Comparison of ENCODE assay signal across 33 cellular contexts in the genomic region with DNA sequence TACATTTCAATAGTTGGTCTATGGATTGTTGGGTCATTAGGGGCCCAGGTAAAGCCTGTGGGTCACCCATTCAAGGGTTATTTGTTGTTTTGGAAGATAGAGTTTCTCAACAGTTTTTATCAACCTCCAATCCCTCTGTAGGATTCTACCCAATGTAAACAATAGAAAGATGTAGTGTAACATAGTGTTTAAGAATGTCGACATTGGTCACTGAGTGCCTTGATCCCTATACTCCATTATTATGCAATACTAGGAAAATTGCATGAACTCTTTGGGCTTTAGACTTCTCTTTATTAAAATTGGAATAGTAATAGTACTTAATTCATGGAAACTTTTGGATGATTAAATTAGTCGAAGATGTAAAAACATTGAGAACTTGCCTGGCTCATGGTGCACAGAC.
"Had no signal": no experiment of that assay in that cellular context is flagged by ENCODE, and none has a peak within 500 bp of the region (broad histone marks: within the 10 kb centered on the region; RNA-seq: fewer than 3 reads in every experiment).

No MANE protein-coding gene starts in this region.

- H3K9me3 Mint-ChIP-seq: activated CD4-positive, alpha-beta memory T cell treated with anti-CD3 and anti-CD28 coated beads, Interleukin-2, amount 10 ng/mL, durations not matched to agents 7 days and 5 days; activated CD4-positive, alpha-beta T cell treated with anti-CD3 and anti-CD28 coated beads, Interleukin-2, amount 10 ng/mL, durations not matched to agents 7 days and 5 days; activated naive CD4-positive, alpha-beta T cell treated with anti-CD3 and anti-CD28 coated beads for 36 hours; activated naive CD4-positive, alpha-beta T cell treated with anti-CD3 and anti-CD28 coated beads, Interleukin-2, amount 50 U/mL, for 24 hours; activated naive CD8-positive, alpha-beta T cell treated with anti-CD3 and anti-CD28 coated beads for 36 hours; activated naive CD8-positive, alpha-beta T cell treated with anti-CD3 and anti-CD28 coated beads, Interleukin-2, amount 50 U/mL, for 24 hours; activated T-cell treated with anti-CD3 and anti-CD28 coated beads, Interleukin-2, amount 50 U/mL, for 4 hours; activated T-helper 1 cell treated with anti-CD3 and anti-CD28 coated beads, Interleukin-12 subunit alpha, Interleukin-12 subunit beta, Interleukin-2, Interleukin-4 antibody, amounts not matched to agents 30 ng/mL and 10 ng/mL and 1 ng/mL, durations not matched to agents 14 hours and 24 hours and 36 hours; activated T-helper 2 cell treated with anti-CD3 and anti-CD28 coated beads, Interferon-gamma antibody, Interleukin-2, Interleukin-4, amounts not matched to agents 10 μg/mL and 5 μg/mL and 100 μg/mL, durations not matched to agents 14 hours and 24 hours and 36 hours; effector memory CD8-positive, alpha-beta T cell; T-helper 2 cell treated with Interferon-gamma antibody and Interleukin-4, amounts not matched to agents 5 μg/mL and 100 μg/mL, for 36 hours had no signal

- H3K27me3 Mint-ChIP-seq: activated CD4-positive, alpha-beta T cell treated with anti-CD3 and anti-CD28 coated beads, Interleukin-2, amount 10 ng/mL, durations not matched to agents 7 days and 5 days; activated naive CD4-positive, alpha-beta T cell treated with anti-CD3 and anti-CD28 coated beads, Interleukin-2, amount 50 U/mL, for 24 hours had no signal

- H3K4me1 Mint-ChIP-seq: activated CD4-positive, alpha-beta memory T cell treated with anti-CD3 and anti-CD28 coated beads, Interleukin-2, amount 10 ng/mL, durations not matched to agents 7 days and 5 days; activated CD4-positive, alpha-beta T cell treated with anti-CD3 and anti-CD28 coated beads for 36 hours; activated CD4-positive, alpha-beta T cell treated with anti-CD3 and anti-CD28 coated beads, Interleukin-2, amount 10 ng/mL, durations not matched to agents 7 days and 5 days; activated naive CD4-positive, alpha-beta T cell treated with anti-CD3 and anti-CD28 coated beads, Interleukin-2, amount 50 U/mL, for 24 hours; activated naive CD8-positive, alpha-beta T cell treated with anti-CD3 and anti-CD28 coated beads for 36 hours; activated naive CD8-positive, alpha-beta T cell treated with anti-CD3 and anti-CD28 coated beads, Interleukin-2, amount 50 U/mL, for 24 hours; T-helper 17 cell had no signal

- H3K36me3 ChIP-seq: adrenal gland, esophagus squamous epithelium, gastroesophageal sphincter had no signal

- H3K27ac Mint-ChIP-seq: activated CD4-positive, alpha-beta memory T cell treated with anti-CD3 and anti-CD28 coated beads, Interleukin-2, amount 10 ng/mL, durations not matched to agents 7 days and 5 days; activated CD4-positive, alpha-beta T cell treated with anti-CD3 and anti-CD28 coated beads for 36 hours; activated CD4-positive, alpha-beta T cell treated with anti-CD3 and anti-CD28 coated beads, Interleukin-2, amount 10 ng/mL, durations not matched to agents 7 days and 5 days; activated naive CD4-positive, alpha-beta T cell treated with anti-CD3 and anti-CD28 coated beads for 36 hours; activated naive CD4-positive, alpha-beta T cell treated with anti-CD3 and anti-CD28 coated beads, Interleukin-2, amount 50 U/mL, for 24 hours; activated naive CD8-positive, alpha-beta T cell treated with anti-CD3 and anti-CD28 coated beads for 36 hours; activated naive CD8-positive, alpha-beta T cell treated with anti-CD3 and anti-CD28 coated beads, Interleukin-2, amount 50 U/mL, for 24 hours; activated T-helper 1 cell treated with anti-CD3 and anti-CD28 coated beads, Interleukin-12 subunit alpha, Interleukin-12 subunit beta, Interleukin-2, Interleukin-4 antibody, amounts not matched to agents 30 ng/mL and 10 ng/mL and 1 ng/mL, durations not matched to agents 14 hours and 24 hours and 36 hours; activated T-helper 2 cell treated with anti-CD3 and anti-CD28 coated beads, Interferon-gamma antibody, Interleukin-2, Interleukin-4, amounts not matched to agents 10 μg/mL and 5 μg/mL and 100 μg/mL, durations not matched to agents 14 hours and 24 hours and 36 hours; effector memory CD8-positive, alpha-beta T cell; T-helper 17 cell; T-helper 2 cell treated with Interferon-gamma antibody and Interleukin-4, amounts not matched to agents 5 μg/mL and 100 μg/mL, for 36 hours had no signal

- H3K4me3 Mint-ChIP-seq: activated CD4-positive, alpha-beta memory T cell treated with anti-CD3 and anti-CD28 coated beads, Interleukin-2, amount 10 ng/mL, durations not matched to agents 7 days and 5 days; activated CD4-positive, alpha-beta T cell treated with anti-CD3 and anti-CD28 coated beads for 36 hours; activated CD4-positive, alpha-beta T cell treated with anti-CD3 and anti-CD28 coated beads, Interleukin-2, amount 10 ng/mL, durations not matched to agents 7 days and 5 days; activated naive CD4-positive, alpha-beta T cell treated with anti-CD3 and anti-CD28 coated beads for 36 hours; activated naive CD4-positive, alpha-beta T cell treated with anti-CD3 and anti-CD28 coated beads, Interleukin-2, amount 50 U/mL, for 24 hours; activated naive CD8-positive, alpha-beta T cell treated with anti-CD3 and anti-CD28 coated beads for 36 hours; activated naive CD8-positive, alpha-beta T cell treated with anti-CD3 and anti-CD28 coated beads, Interleukin-2, amount 50 U/mL, for 24 hours; activated T-cell treated with anti-CD3 and anti-CD28 coated beads, Interleukin-2, amount 50 U/mL, for 4 hours; activated T-helper 1 cell treated with anti-CD3 and anti-CD28 coated beads, Interleukin-12 subunit alpha, Interleukin-12 subunit beta, Interleukin-2, Interleukin-4 antibody, amounts not matched to agents 30 ng/mL and 10 ng/mL and 1 ng/mL, durations not matched to agents 14 hours and 24 hours and 36 hours; effector memory CD8-positive, alpha-beta T cell; T-helper 17 cell; T-helper 2 cell treated with Interferon-gamma antibody and Interleukin-4, amounts not matched to agents 5 μg/mL and 100 μg/mL, for 36 hours had no signal

- ATAC-seq: activated CD4-positive, alpha-beta T cell treated with anti-CD3 and anti-CD28 coated beads for 36 hours; activated naive CD8-positive, alpha-beta T cell treated with anti-CD3 and anti-CD28 coated beads, Interleukin-2, amount 50 U/mL, for 24 hours; activated T-cell treated with anti-CD3 and anti-CD28 coated beads, Interleukin-2, amount 50 U/mL, for 4 hours; body of pancreas; effector memory CD8-positive, alpha-beta T cell; gastroesophageal sphincter; T-helper 17 cell had no signal

- FAIRE-seq: endothelial cell of umbilical vein had no signal

- H3K27me3 ChIP-seq: adrenal gland, body of pancreas, esophagus squamous epithelium, gastroesophageal sphincter had no signal

- H3K9me3 ChIP-seq: adrenal gland, body of pancreas, esophagus squamous epithelium, gastroesophageal sphincter had no signal

- H3K4me1 ChIP-seq: adrenal gland, body of pancreas, esophagus squamous epithelium, gastroesophageal sphincter had no signal

- H3K27ac ChIP-seq: adrenal gland, body of pancreas, epithelial cell of prostate, esophagus squamous epithelium, gastroesophageal sphincter had no signal

- DNase-seq: activated CD4-positive, alpha-beta memory T cell treated with anti-CD3 and anti-CD28 coated beads, Interleukin-2, amount 10 ng/mL, durations not matched to agents 7 days and 5 days; activated CD4-positive, alpha-beta T cell treated with anti-CD3 and anti-CD28 coated beads for 36 hours; activated CD4-positive, alpha-beta T cell treated with anti-CD3 and anti-CD28 coated beads, Interleukin-2, amount 10 ng/mL, durations not matched to agents 7 days and 5 days; activated CD4-positive, alpha-beta T cell treated with anti-CD3 and anti-CD28 coated beads, Interleukin-2, amount 50 U/mL, for 4 hours; activated CD4-positive, CD25-positive, alpha-beta regulatory T cell; activated CD4-positive, CD25-positive, alpha-beta regulatory T cell treated with anti-CD3 and anti-CD28 coated beads, Interleukin-2, amount 50 U/mL, for 72 hours; activated CD8-positive, alpha-beta memory T cell treated with anti-CD3 and anti-CD28 coated beads for 24 hours; activated effector memory CD4-positive, alpha-beta T cell treated with anti-CD3 and anti-CD28 coated beads, Interleukin-2, amount 50 U/mL, for 16 hours; activated naive CD4-positive, alpha-beta T cell treated with anti-CD3 and anti-CD28 coated beads for 36 hours; activated naive CD8-positive, alpha-beta T cell treated with anti-CD3 and anti-CD28 coated beads for 36 hours; activated naive CD8-positive, alpha-beta T cell treated with anti-CD3 and anti-CD28 coated beads, Interleukin-2, amount 50 U/mL, for 24 hours; activated T-cell treated with anti-CD3 and anti-CD28 coated beads, Interleukin-2, amount 50 U/mL, for 4 hours; adrenal gland; amygdala; aorta; body of pancreas; caudate nucleus; cortex of kidney; dermis blood vessel endothelial cell; effector CD4-positive, alpha-beta T cell; effector memory CD8-positive, alpha-beta T cell; esophagus squamous epithelium; foreskin melanocyte; T-helper 1 cell; T-helper 17 cell; T1000 had no signal

- H3K36me3 Mint-ChIP-seq: activated naive CD4-positive, alpha-beta T cell treated with anti-CD3 and anti-CD28 coated beads, Interleukin-2, amount 50 U/mL, for 24 hours; activated naive CD8-positive, alpha-beta T cell treated with anti-CD3 and anti-CD28 coated beads for 36 hours had no signal

- H3K4me3 ChIP-seq: adrenal gland, body of pancreas, esophagus squamous epithelium, gastroesophageal sphincter had no signal
